In genomic region chr4:114900934-114901333, GRCh38 we compare ENCODE assay signal across 27 cellular contexts.
"Had no signal": no experiment of that assay in that cellular context is flagged by ENCODE, and none has a peak within 500 bp of the region (broad histone marks: within the 10 kb centered on the region; RNA-seq: fewer than 3 reads in every experiment).

No MANE protein-coding gene starts in this region.

- H3K27me3 ChIP-seq: stomach, suprapubic skin, testis, thyroid gland, tibial artery, tibial nerve, transverse colon, upper lobe of left lung, upper lobe of right lung, uterus, vagina had no signal

- H3K4me3 ChIP-seq: stomach, suprapubic skin, testis, thoracic aorta, thyroid gland, tibial artery, tibial nerve, transverse colon, upper lobe of left lung, upper lobe of right lung, uterus, vagina had no signal

- H3K36me3 ChIP-seq: stomach, suprapubic skin, thoracic aorta, thyroid gland, tibial artery, tibial nerve, transverse colon, upper lobe of left lung, upper lobe of right lung, vagina had no signal

- H3K9me3 ChIP-seq: stomach, suprapubic skin, testis, thoracic aorta, thyroid gland, tibial artery, tibial nerve, transverse colon, upper lobe of left lung, upper lobe of right lung, uterus, vagina had no signal

- H3K4me1 ChIP-seq: stomach, suprapubic skin, testis, thyroid gland, tibial artery, tibial nerve, transverse colon, upper lobe of left lung, upper lobe of right lung, uterus, vagina had no signal

- FAIRE-seq: urothelium cell line had no signal

- H3K27ac ChIP-seq: stomach, suprapubic skin, testis, thoracic aorta, thyroid gland, tibial artery, tibial nerve, transverse colon, upper lobe of left lung, upper lobe of right lung, uterus, vagina had no signal

- DNase-seq: stimulated activated CD4-positive, alpha-beta T cell treated with anti-CD3 and anti-CD28 coated beads, Interleukin-2, amount 100 ng/mL, for 48 hours; stimulated activated CD4-positive, alpha-beta T cell treated with anti-CD3 and anti-CD28 coated beads, Interleukin-4, amount 100 ng/mL, for 1 hour; stimulated activated CD4-positive, alpha-beta T cell treated with anti-CD3 and anti-CD28 coated beads, Interleukin-4, amount 100 ng/mL, for 24 hours; stimulated activated CD4-positive, alpha-beta T cell treated with anti-CD3 and anti-CD28 coated beads, Interleukin-4, amount 100 ng/mL, for 4 hours; stimulated activated CD8-positive, alpha-beta memory T cell treated with anti-CD3 and anti-CD28 coated beads, Interleukin-4, amount 100 ng/mL, for 48 hours; stimulated activated naive B cell treated with anti-CD40 and anti-IgM and Interleukin-4, amounts not matched to agents 10 μg/mL and 1 μg/mL and 100 μg/mL, for 72 hours; stimulated activated naive CD4-positive, alpha-beta T cell; stimulated activated naive CD4-positive, alpha-beta T cell treated with Interleukin-2 at 50 U/mL for 16 hours; stimulated activated naive CD8-positive, alpha-beta T cell treated with anti-CD3 and anti-CD28 coated beads, Interleukin-15, amount 100 ng/mL, for 72 hours; stimulated activated naive CD8-positive, alpha-beta T cell treated with anti-CD3 and anti-CD28 coated beads, Interleukin-15, Interleukin-2, amounts not matched to agents 100 U/mL and 50 U/mL, for 24 hours; stomach; substantia nigra; testis; thyroid gland; tibial artery; transverse colon; trophoblast cell; upper lobe of left lung; upper lobe of right lung; uterus had no signal

- ATAC-seq: stimulated activated effector memory CD8-positive, alpha-beta T cell treated with anti-CD3 and anti-CD28 coated beads, Interleukin-12 subunit alpha, Interleukin-12 subunit beta, amount 100 ng/mL, for 72 hours; stimulated activated memory B cell treated with anti-CD40 and anti-IgM and Interleukin-4, amounts not matched to agents 10 μg/mL and 1 μg/mL and 100 μg/mL, for 72 hours; stimulated activated naive B cell treated with anti-CD40 and anti-IgM and Interleukin-4, amounts not matched to agents 10 μg/mL and 1 μg/mL and 100 μg/mL, for 72 hours; stimulated activated naive CD8-positive, alpha-beta T cell treated with anti-CD3 and anti-CD28 coated beads, Interleukin-15, amount 100 ng/mL, for 72 hours; stimulated activated naive CD8-positive, alpha-beta T cell treated with anti-CD3 and anti-CD28 coated beads, Interleukin-15, Interleukin-2, amounts not matched to agents 100 U/mL and 50 U/mL, for 24 hours; upper lobe of right lung had no signal
